ENCODE assay signal across 8 cellular contexts in genomic region chrX:154378799-154379568, GRCh38. TPM values are rescaled to one million over a fixed set of nuclear protein-coding genes. Genes with fewer than 3 reads are reported as not detected.
DNase-seq lines count a peak whose midpoint lies in the region; ATAC-seq and TF ChIP-seq lines count a peak whose summit lies in the region.

EMD (plus strand) TSS chrX:154379295; CDS start chrX:154379485, 190 bp downstream.

- peak; percentile 77 for ATAC-seq in HG02588 (IDR thresholded peaks at IDR 0.05; ENCODE audit: unreplicated experiment)
- peak; percentile 75 for ATAC-seq in thoracic aorta (ENCODE audit: insufficient number of reproducible peaks, low FRiP score, low read depth)

- H3K9me3 ChIP-seq in osteoblast (ENCODE audit: low read depth, low read length), result no peaks in the 10 kb centered on the region
- no peaks in the 10 kb centered on the region for H3K9me3 ChIP-seq in thoracic aorta

- H3K9me3 Mint-ChIP-seq in activated naive CD8-positive, alpha-beta T cell (ENCODE audit: low read depth), result no peaks in the 10 kb centered on the region

- H2AFZ ChIP-seq in osteoblast (ENCODE audit: low read length), result no peak within 1 kb of the TSS

- no peaks in the 10 kb centered on the region for H3K27me3 ChIP-seq in GM06990 (replicated peaks; ENCODE audit: control insufficient read depth, insufficient read depth, low read length)
- no peaks in the 10 kb centered on the region for H3K27me3 ChIP-seq in osteoblast (ENCODE audit: insufficient read depth, low read length)
- H3K27me3 ChIP-seq in thoracic aorta (replicated peaks; ENCODE audit: insufficient read depth), result no peaks in the 10 kb centered on the region

- H3K4me2 ChIP-seq in osteoblast (ENCODE audit: insufficient read depth, low read length), result peak within 1 kb of the TSS; percentile 85

- peaks cover 2% of the 10 kb centered on the region for H4K20me1 ChIP-seq in osteoblast (ENCODE audit: insufficient read depth, low read length)

- peaks cover 21% of the 10 kb centered on the region for H3K79me2 ChIP-seq in osteoblast (ENCODE audit: insufficient read depth, low read length)

- peak within 1 kb of the TSS; percentile 91 for H3K27ac Mint-ChIP-seq in activated naive CD8-positive, alpha-beta T cell

- TF ChIP-seq CTCF in GM06990 (IDR thresholded peaks at IDR 0.05; ENCODE audit: insufficient read depth, low read length, poor library complexity, severe bottlenecking) (no peak), osteoblast (IDR thresholded peaks at IDR 0.05; ENCODE audit: extremely low read depth, low read depth, low read length) (no peak), thoracic aorta (IDR thresholded peaks at IDR 0.05) (peak; percentile 14)

- peak; percentile 100 for DNase-seq in GM06990 (ENCODE audit: extremely low read depth, insufficient read length)
- peak; percentile 99 for DNase-seq in NCI-H1092 treated with DMSO at 0.1 percent for 48 hours (lab: John Stamatoyannopoulos, UW)
- peak; percentile 94 for DNase-seq in SKM-1 (lab: John Stamatoyannopoulos, UW; ENCODE audit: unreplicated experiment)
- DNase-seq in glomerular endothelial cell (ENCODE audit: extremely low read depth, low read depth, low spot score), result no peak
- DNase-seq in osteoblast (ENCODE audit: insufficient read length, low spot score, missing footprints), result peak; percentile 98
- DNase-seq in thoracic aorta (ENCODE audit: low spot score), result peak; percentile 91

- H3K4me1 ChIP-seq in osteoblast (ENCODE audit: insufficient read depth, low read length) (peaks cover 9% of the 10 kb centered on the region), thoracic aorta (ENCODE audit: control insufficient read depth in 1 of 2, low read depth in 2 of 2) (peaks cover 8 to 45% of the 10 kb centered on the region in 2 donors)

- H3K27ac ChIP-seq in osteoblast (ENCODE audit: low read depth, low read length), result peak within 1 kb of the TSS; percentile 90
- H3K27ac ChIP-seq in thoracic aorta, result peak within 1 kb of the TSS; percentile 97 to 98

- peak within 1 kb of the TSS; percentile 93 for H3K4me3 Mint-ChIP-seq in activated naive CD8-positive, alpha-beta T cell

- H3K36me3 ChIP-seq in GM06990 (ENCODE audit: control insufficient read depth, insufficient read depth, low read length), result peaks cover 1% of the 10 kb centered on the region
- peaks cover 12% of the 10 kb centered on the region for H3K36me3 ChIP-seq in osteoblast (ENCODE audit: insufficient read depth, low read length)
- no peaks in the 10 kb centered on the region for H3K36me3 ChIP-seq in thoracic aorta

- peaks cover 12% of the 10 kb centered on the region for H3K4me1 Mint-ChIP-seq in activated naive CD8-positive, alpha-beta T cell (ENCODE audit: low read depth)

- H3K4me3 ChIP-seq in GM06990 (replicated peaks; ENCODE audit: low read depth, low read length) (peak within 1 kb of the TSS; percentile 78), osteoblast (ENCODE audit: insufficient read depth, low read length) (peak within 1 kb of the TSS; percentile 82), thoracic aorta (peak within 1 kb of the TSS; percentile 91)

- H3K27me3 Mint-ChIP-seq in activated naive CD8-positive, alpha-beta T cell, result no peaks in the 10 kb centered on the region

- H3K36me3 Mint-ChIP-seq in activated naive CD8-positive, alpha-beta T cell, result no peaks in the 10 kb centered on the region

RNA-seq across cellular contexts. Expression of gene EMD, which starts in this region (rescaled TPM):
- total RNA-seq in glomerular endothelial cell (61.2 and 64.1 TPM in 2 replicates), osteoblast (28.0 and 29.7 TPM in 2 replicates), thoracic aorta (10 to 100 TPM; 43.8 to 74.2 TPM)
